In the genomic region with DNA sequence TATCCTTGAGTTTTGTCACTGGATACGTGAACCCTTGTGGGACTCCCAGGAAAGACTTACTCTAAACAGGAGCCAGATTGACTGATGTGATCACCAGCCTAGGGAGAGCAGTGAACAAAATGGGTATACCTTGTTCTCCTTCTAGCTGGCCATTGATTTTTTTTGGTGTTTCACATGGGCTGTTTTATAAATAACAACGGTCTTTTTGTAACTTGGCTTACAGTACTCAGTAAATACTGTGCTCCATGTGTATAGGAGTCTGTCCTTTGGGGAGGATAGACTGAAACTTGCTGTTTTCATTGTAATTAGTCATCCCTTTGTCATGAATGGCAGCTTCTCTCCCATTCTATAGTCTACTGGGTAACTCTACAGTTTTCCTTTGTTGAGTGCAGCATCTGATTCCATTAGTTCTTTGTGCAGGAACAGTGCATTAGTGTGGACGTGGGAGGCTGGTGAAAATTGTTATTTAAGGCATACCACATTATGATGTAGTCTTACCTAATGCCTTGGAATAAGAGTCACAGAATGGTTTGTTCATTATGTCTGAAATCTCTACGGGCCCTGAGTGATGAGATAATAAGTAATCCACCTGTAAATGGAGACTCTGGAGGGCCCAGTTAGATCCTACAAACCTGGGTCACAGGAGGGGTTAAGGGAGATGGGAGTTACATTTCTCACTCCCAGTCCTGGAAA, we compare ENCODE assay signal across 14 cellular contexts.
DNase-seq lines count a peak whose midpoint lies in the region; ATAC-seq and TF ChIP-seq lines count a peak whose summit lies in the region.
"Had no signal": no experiment of that assay in that cellular context is flagged by ENCODE, and none has a peak within 500 bp of the region (broad histone marks: within the 10 kb centered on the region; RNA-seq: fewer than 3 reads in every experiment).

No MANE protein-coding gene starts in this region.

- H3K27me3 ChIP-seq in Caco-2 (replicated peaks; ENCODE audit: control insufficient read depth, insufficient read depth, low read length): no peaks in the 10 kb centered on the region
- H3K27me3 ChIP-seq in right cardiac atrium (ENCODE audit: control insufficient read depth, insufficient read depth): no peaks in the 10 kb centered on the region

- 83% methylated on average over 4 of the region's 4 CpGs for WGBS in right cardiac atrium

- peak overlapping the region; percentile 27 for H3K4me3 Mint-ChIP-seq in Caco-2 (ENCODE audit: unreplicated experiment)
- no peak overlapping the region for H3K4me3 Mint-ChIP-seq in mesothelial cell of epicardium
- H3K4me3 Mint-ChIP-seq in activated CD4-positive, alpha-beta T cell treated with anti-CD3 and anti-CD28 coated beads, Interleukin-2, amount 10 ng/mL, durations not matched to agents 7 days and 5 days: no peak overlapping the region
- H3K4me3 Mint-ChIP-seq: effector memory CD8-positive, alpha-beta T cell had no signal

- no peaks in the 10 kb centered on the region for H3K27me3 Mint-ChIP-seq in Caco-2 (ENCODE audit: insufficient read depth, unreplicated experiment)
- no peaks in the 10 kb centered on the region for H3K27me3 Mint-ChIP-seq in mesothelial cell of epicardium (ENCODE audit: low read depth)
- H3K27me3 Mint-ChIP-seq in activated CD4-positive, alpha-beta T cell treated with anti-CD3 and anti-CD28 coated beads, Interleukin-2, amount 10 ng/mL, durations not matched to agents 7 days and 5 days: no peaks in the 10 kb centered on the region
- H3K27me3 Mint-ChIP-seq: effector memory CD8-positive, alpha-beta T cell had no signal

- no peak overlapping the region for H3K27ac ChIP-seq in right cardiac atrium (ENCODE audit: low read length)
- H3K27ac ChIP-seq: WERI-Rb-1 had no signal

- H3K4me1 ChIP-seq in Caco-2: peaks cover 23% of the 10 kb centered on the region
- H3K4me1 ChIP-seq in right cardiac atrium (ENCODE audit: control insufficient read depth, insufficient read depth, low read length): no peaks in the 10 kb centered on the region

- intact Hi-C loops in Caco-2 (cut with micrococcal nuclease; ENCODE audit: unreplicated experiment): loop anchor here (1.0 to 5.0 kb wide), 3 partner anchors 36 to 87 kb away; a partner anchor contains a TSS
- intact Hi-C loops in right cardiac atrium (cut with DNase I): no loop called here

- no peak for ATAC-seq in right cardiac atrium
- ATAC-seq in HG02938 (IDR thresholded peaks at IDR 0.05; ENCODE audit: unreplicated experiment): no peak
- ATAC-seq: effector memory CD8-positive, alpha-beta T cell had no signal

- no peaks in the 10 kb centered on the region for H3K9me3 Mint-ChIP-seq in Caco-2 (ENCODE audit: unreplicated experiment)
- no peaks in the 10 kb centered on the region for H3K9me3 Mint-ChIP-seq in mesothelial cell of epicardium
- H3K9me3 Mint-ChIP-seq in activated CD4-positive, alpha-beta T cell treated with anti-CD3 and anti-CD28 coated beads, Interleukin-2, amount 10 ng/mL, durations not matched to agents 7 days and 5 days: no peaks in the 10 kb centered on the region
- H3K9me3 Mint-ChIP-seq: effector memory CD8-positive, alpha-beta T cell had no signal

- H3K9me3 ChIP-seq in Caco-2 (no peaks in the 10 kb centered on the region), right cardiac atrium (ENCODE audit: control insufficient read depth, low read length) (no peaks in the 10 kb centered on the region)

- DNase-seq in Caco-2 (no peak), NCI-H226 (peak; percentile 80), choroid plexus epithelial cell (ENCODE audit: low read depth) (peak; percentile 26), mesothelial cell of epicardium (ENCODE audit: low spot score in 2 of 2, unreplicated experiment in 2 of 2) (no peak), ecto neural progenitor cell (ENCODE audit: low spot score) (no peak), right cardiac atrium (no peak)
- no peak for DNase-seq in activated CD4-positive, alpha-beta T cell treated with anti-CD3 and anti-CD28 coated beads, Interleukin-2, amount 10 ng/mL, durations not matched to agents 7 days and 5 days
- DNase-seq: activated naive CD4-positive, alpha-beta T cell; effector memory CD8-positive, alpha-beta T cell; Karpas-422; NCI-H146; NCI-H510A treated with DMSO at 0.1 percent for 48 hours; WERI-Rb-1 had no signal

- H3K4me3 ChIP-seq in Caco-2 (ENCODE audit: low read depth, low read length): no peak overlapping the region
- no peak overlapping the region for H3K4me3 ChIP-seq in choroid plexus epithelial cell (ENCODE audit: low read depth, low read length)
- no peak overlapping the region for H3K4me3 ChIP-seq in right cardiac atrium (ENCODE audit: low read length)

- POLR2A ChIA-PET in Caco-2 (lab: Charles Lee): no interaction called here
- POLR2A ChIA-PET in activated CD4-positive, alpha-beta T cell treated with anti-CD3 and anti-CD28 coated beads, Interleukin-2, amount 10 ng/mL, durations not matched to agents 7 days and 5 days (lab: Charles Lee): no interaction called here

- H3K27ac Mint-ChIP-seq in Caco-2 (ENCODE audit: unreplicated experiment) (no peak overlapping the region), mesothelial cell of epicardium (peak overlapping the region; percentile 94)
- no peak overlapping the region for H3K27ac Mint-ChIP-seq in activated CD4-positive, alpha-beta T cell treated with anti-CD3 and anti-CD28 coated beads, Interleukin-2, amount 10 ng/mL, durations not matched to agents 7 days and 5 days
- H3K27ac Mint-ChIP-seq: effector memory CD8-positive, alpha-beta T cell had no signal

- no peaks in the 10 kb centered on the region for H3K36me3 ChIP-seq in Caco-2 (ENCODE audit: control insufficient read depth, insufficient read depth, low read length)
- H3K36me3 ChIP-seq: WERI-Rb-1 had no signal

- BruUV-seq in Caco-2 (replicated peaks; lab: Mats Ljungman, UMichigan): no TSS peak

- H3K36me3 Mint-ChIP-seq in Caco-2 (ENCODE audit: insufficient read depth, unreplicated experiment) (no peaks in the 10 kb centered on the region), mesothelial cell of epicardium (no peaks in the 10 kb centered on the region)
- H3K36me3 Mint-ChIP-seq in activated CD4-positive, alpha-beta T cell treated with anti-CD3 and anti-CD28 coated beads, Interleukin-2, amount 10 ng/mL, durations not matched to agents 7 days and 5 days (ENCODE audit: low read depth): no peaks in the 10 kb centered on the region

- CTCF ChIA-PET in Caco-2 (lab: Charles Lee): interaction anchor here (0.8 kb wide), 1 partner anchor 409 kb away, joined by 3 read pairs; no protein-coding TSS in a partner anchor
- CTCF ChIA-PET in activated CD4-positive, alpha-beta T cell treated with anti-CD3 and anti-CD28 coated beads, Interleukin-2, amount 10 ng/mL, durations not matched to agents 7 days and 5 days (lab: Charles Lee): no interaction called here

- H3K4me1 Mint-ChIP-seq in Caco-2 (ENCODE audit: low read depth, unreplicated experiment) (peaks cover 11% of the 10 kb centered on the region), mesothelial cell of epicardium (peaks cover 23% of the 10 kb centered on the region)
- peaks cover 16% of the 10 kb centered on the region for H3K4me1 Mint-ChIP-seq in activated CD4-positive, alpha-beta T cell treated with anti-CD3 and anti-CD28 coated beads, Interleukin-2, amount 10 ng/mL, durations not matched to agents 7 days and 5 days

- no peak for TF ChIP-seq CTCF in Caco-2 (IDR thresholded peaks at IDR 0.05; ENCODE audit: insufficient read depth in 1 of 2, low read depth in 1 of 2, low read length in 1 of 2, severe bottlenecking in 1 of 2, unreplicated experiment in 1 of 2)
- TF ChIP-seq CTCF in choroid plexus epithelial cell (conservative IDR thresholded peaks at IDR 0.05; ENCODE audit: low read depth, low read length): no peak
- TF ChIP-seq CTCF in mesothelial cell of epicardium (IDR thresholded peaks at IDR 0.05; ENCODE audit: unreplicated experiment): no peak

Comparison
In these comparisons a context has a peak if more than half of its experiments do, and no peak if none do; other contexts are left out.
1. DNase-seq: peak in NCI-H226 (single experiment) and choroid plexus epithelial cell (single experiment); none in Caco-2 (0 of 2), mesothelial cell of epicardium (0 of 2), activated CD4-positive, alpha-beta T cell treated with anti-CD3 and anti-CD28 coated beads, Interleukin-2, amount 10 ng/mL, durations not matched to agents 7 days and 5 days (single experiment), ecto neural progenitor cell (single experiment) and right cardiac atrium (0 of 3).